ENCODE assay signal across 8 cellular contexts in the genomic region with DNA sequence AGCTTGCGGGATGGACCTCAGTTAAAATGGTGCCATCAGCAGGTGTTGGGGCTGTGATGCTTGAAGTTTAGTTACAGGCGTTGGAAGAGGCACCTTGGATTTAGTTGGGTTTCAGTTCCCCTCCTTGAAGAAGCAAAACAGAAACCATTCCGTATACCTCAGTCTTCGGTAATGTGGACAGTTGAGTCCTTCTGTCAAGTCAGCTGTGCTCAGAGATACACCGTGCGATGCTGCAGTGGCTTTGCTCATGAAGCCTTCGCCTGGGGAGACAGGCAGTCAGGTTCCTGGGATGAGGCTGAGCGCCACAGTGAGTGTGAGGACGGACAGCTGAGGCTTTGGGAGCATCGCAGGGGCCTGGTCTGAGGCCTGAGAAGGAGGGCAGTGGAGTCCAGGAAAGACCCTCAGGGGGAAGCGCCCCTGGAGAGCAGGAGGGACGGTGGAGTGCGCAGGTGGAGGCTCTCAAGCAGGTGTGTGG. TPM values are rescaled to one million over a fixed set of nuclear protein-coding genes. Genes with fewer than 3 reads are reported as not detected.
DNase-seq lines count a peak whose midpoint lies in the region; ATAC-seq and TF ChIP-seq lines count a peak whose summit lies in the region.

No MANE protein-coding gene starts in this region.

- H3K36me3 Mint-ChIP-seq in T-helper 1 cell treated with Interleukin-12 subunit alpha and Interleukin-12 subunit beta and Interleukin-4 antibody, amounts not matched to agents 30 μg/mL and 1 μg/mL, for 36 hours (ENCODE audit: low read depth) = peaks cover 33% of the 10 kb centered on the region
- H3K36me3 Mint-ChIP-seq in naive B cell = peaks cover 9 to 15% of the 10 kb centered on the region in 2 donors

- no peaks in the 10 kb centered on the region for H3K9me3 Mint-ChIP-seq in T-helper 1 cell treated with Interleukin-12 subunit alpha and Interleukin-12 subunit beta and Interleukin-4 antibody, amounts not matched to agents 30 μg/mL and 1 μg/mL, for 36 hours
- no peaks in the 10 kb centered on the region for H3K9me3 Mint-ChIP-seq in naive B cell

- no peaks in the 10 kb centered on the region for H3K9me3 ChIP-seq in left lung

- H3K4me1 Mint-ChIP-seq in T-helper 1 cell treated with Interleukin-12 subunit alpha and Interleukin-12 subunit beta and Interleukin-4 antibody, amounts not matched to agents 30 μg/mL and 1 μg/mL, for 36 hours (ENCODE audit: low read depth) = peaks cover 44% of the 10 kb centered on the region
- H3K4me1 Mint-ChIP-seq in naive B cell = peaks cover 38 to 47% (median 39%) of the 10 kb centered on the region in 3 donors

- in situ Hi-C loops in KBM-7 (cut with MboI; ENCODE audit: low pct_unique_long_range_greater_than_20kb, low sequenced_read_pairs) = no loop called here

- ATAC-seq in GM21619 (IDR thresholded peaks at IDR 0.05; ENCODE audit: unreplicated experiment) (peak; percentile 83), naive B cell (ENCODE audit: low read depth in 2 of 2) (peak; percentile 94 to 95), left lung (no peak)

- H3K27ac ChIP-seq in left lung = no peak overlapping the region

- peaks cover 0 to 35% of the 10 kb centered on the region in 2 donors for H3K36me3 ChIP-seq in left lung

- no peak overlapping the region for H3K4me3 ChIP-seq in left lung

- no peaks in the 10 kb centered on the region for H3K27me3 ChIP-seq in left lung

- H3K4me3 Mint-ChIP-seq in T-helper 1 cell treated with Interleukin-12 subunit alpha and Interleukin-12 subunit beta and Interleukin-4 antibody, amounts not matched to agents 30 μg/mL and 1 μg/mL, for 36 hours = no peak overlapping the region
- H3K4me3 Mint-ChIP-seq in naive B cell = peak overlapping the region; percentile 86 to 97 (median 94)

- DNase-seq in T-helper 1 cell (no peak), KBM-7 (peak; percentile 32), naive B cell (peak; percentile 69), NCI-H2196 treated with DMSO at 0.1 percent for 48 hours (lab: John Stamatoyannopoulos, UW; ENCODE audit: unreplicated experiment) (no peak), NCI-H146 (lab: John Stamatoyannopoulos, UW) (no peak), left lung (no peak)

- peaks cover 0 to 6% of the 10 kb centered on the region in 2 donors for H3K4me1 ChIP-seq in left lung

- intact Hi-C loops in left lung (cut with DNase I) = no loop called here

- peak overlapping the region; percentile 38 for H3K27ac Mint-ChIP-seq in T-helper 1 cell treated with Interleukin-12 subunit alpha and Interleukin-12 subunit beta and Interleukin-4 antibody, amounts not matched to agents 30 μg/mL and 1 μg/mL, for 36 hours
- H3K27ac Mint-ChIP-seq in naive B cell = peak overlapping the region; percentile 70 to 99 (median 98)

- H3K27me3 Mint-ChIP-seq in T-helper 1 cell treated with Interleukin-12 subunit alpha and Interleukin-12 subunit beta and Interleukin-4 antibody, amounts not matched to agents 30 μg/mL and 1 μg/mL, for 36 hours (ENCODE audit: low read depth) = no peaks in the 10 kb centered on the region
- no peaks in the 10 kb centered on the region for H3K27me3 Mint-ChIP-seq in naive B cell

- TF ChIP-seq CTCF in left lung (IDR thresholded peaks at IDR 0.05) = no peak

RNA-seq across cellular contexts. Expression of a gene that starts 7.4 kb away (rescaled TPM):
- polyA plus RNA-seq in naive B cell (ENCODE audit: low read depth in 6 of 6) = 100 to 1,000 TPM; 454 to 580 (median 539) TPM
- 100 to 1,000 TPM; 431 to 653 TPM for total RNA-seq in left lung

RNA-seq across cellular contexts. Expression of a gene that starts 40.2 kb away (rescaled TPM):
- polyA plus RNA-seq in naive B cell (ENCODE audit: low read depth in 6 of 6) = 1 to 10 TPM in 5 of 6 donors, under 1 TPM in 1; 0.26 to 5.8 (median 5.4) TPM
- 10 to 100 TPM; 18.1 to 24.9 TPM for total RNA-seq in left lung

Comparison
In these comparisons a context has a peak if more than half of its experiments do, and no peak if none do; other contexts are left out.
1. DNase-seq: peak in KBM-7 (single experiment) and naive B cell (single experiment); none in T-helper 1 cell (0 of 5), NCI-H2196 treated with DMSO at 0.1 percent for 48 hours (single experiment), NCI-H146 (single experiment) and left lung (0 of 2).